23 cellular contexts compared by ENCODE assay signal in the genomic region with DNA sequence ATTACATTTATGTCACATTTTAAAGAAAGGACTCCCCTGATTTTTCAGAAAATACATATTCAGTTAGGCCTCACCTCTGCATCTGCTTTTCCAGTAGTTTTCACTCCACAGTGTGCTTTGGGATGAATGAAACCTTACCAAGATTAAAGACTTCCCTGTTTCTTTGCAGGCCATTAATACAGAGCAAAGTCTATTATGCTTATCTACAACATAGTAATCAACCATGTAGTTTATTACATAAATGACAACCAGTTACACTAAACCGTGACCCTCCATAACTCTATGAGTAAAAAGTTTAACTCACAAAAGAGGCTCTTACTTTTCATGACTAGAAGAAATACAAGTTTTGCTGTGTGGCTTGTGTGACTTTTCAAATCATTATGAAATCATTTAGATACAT. TPM values are rescaled to one million over a fixed set of nuclear protein-coding genes. Genes with fewer than 3 reads are reported as not detected.
A peak's percentile ranks its signal among the peaks of the same experiment; 100 is the strongest.
DNase-seq lines count a peak whose midpoint lies in the region; ATAC-seq, FAIRE-seq and TF ChIP-seq lines count a peak whose summit lies in the region.
"Had no signal": no experiment of that assay in that cellular context is flagged by ENCODE, and none has a peak within 500 bp of the region (broad histone marks: within the 10 kb centered on the region; RNA-seq: fewer than 3 reads in every experiment).

No MANE protein-coding gene starts in this region.

- H3K36me3 Mint-ChIP-seq in type B pancreatic cell, result peaks cover 12% of the 10 kb centered on the region
- H3K36me3 Mint-ChIP-seq: CD4-positive, CD25-positive, alpha-beta regulatory T cell had no signal

- peak overlapping the region; percentile 11 for H3K4me2 ChIP-seq in hepatocyte
- H3K4me2 ChIP-seq: GM23338 had no signal

- H3K9me2 ChIP-seq in hepatocyte (replicated peaks; ENCODE audit: insufficient read depth), result no peaks in the 10 kb centered on the region

- WGBS in hepatocyte (ENCODE audit: low lambda C conversion rate, missing lambda C conversion rate), result 0% methylated on average over 1 of the region's 1 CpG

- peak; percentile 80 for FAIRE-seq in colon (lab: Jason Lieb, UNC)
- FAIRE-seq: G401.6, GM12891, GM19239, H54, HepG2 had no signal

- H3K4me1 ChIP-seq in hepatocyte (ENCODE audit: insufficient read depth), result peaks cover 4% of the 10 kb centered on the region
- peaks cover 6 to 22% of the 10 kb centered on the region in 2 donors for H3K4me1 ChIP-seq in mucosa of rectum (ENCODE audit: control insufficient read depth in 2 of 2, insufficient read depth in 2 of 2, low read length in 2 of 2)
- H3K4me1 ChIP-seq: BE2C had no signal

- intact Hi-C loops in posterior vena cava (cut with DNase I), result no loop called here

- no peaks in the 10 kb centered on the region for H3K36me3 ChIP-seq in hepatocyte (replicated peaks; ENCODE audit: insufficient read depth, low read depth)
- H3K36me3 ChIP-seq in mucosa of rectum (ENCODE audit: control insufficient read depth in 2 of 2, insufficient read depth in 2 of 2, low read length in 2 of 2), result peaks cover 0 to 6% of the 10 kb centered on the region in 2 donors

- no peaks in the 10 kb centered on the region for H4K20me1 ChIP-seq in hepatocyte (ENCODE audit: insufficient read depth, poor library complexity, severe bottlenecking)

- no peak overlapping the region for H3K9ac ChIP-seq in mucosa of rectum (ENCODE audit: low read depth in 1 of 2, low read length in 2 of 2)

- H3K27ac Mint-ChIP-seq in type B pancreatic cell, result no peak overlapping the region
- H3K27ac Mint-ChIP-seq: CD4-positive, CD25-positive, alpha-beta regulatory T cell; CD8-positive, alpha-beta memory T cell; GM23338; HFFc6 had no signal

- TF ChIP-seq CTCF in hepatocyte (IDR thresholded peaks at IDR 0.05; ENCODE audit: poor library complexity) (no peak), type B pancreatic cell (conservative IDR thresholded peaks at IDR 0.05) (no peak)

- no peaks in the 10 kb centered on the region for H3K4me1 Mint-ChIP-seq in type B pancreatic cell (ENCODE audit: unreplicated experiment)
- H3K4me1 Mint-ChIP-seq: CD8-positive, alpha-beta memory T cell had no signal

- H3K27me3 ChIP-seq in hepatocyte (no peaks in the 10 kb centered on the region), mucosa of rectum (ENCODE audit: control insufficient read depth in 2 of 2, insufficient read depth in 2 of 2, low read length in 2 of 2) (no peaks in the 10 kb centered on the region)
- H3K27me3 ChIP-seq: BE2C had no signal

- H3K9me3 ChIP-seq in hepatocyte (ENCODE audit: low read depth), result no peaks in the 10 kb centered on the region
- no peaks in the 10 kb centered on the region for H3K9me3 ChIP-seq in mucosa of rectum (ENCODE audit: control insufficient read depth in 2 of 2, low read length in 2 of 2)
- H3K9me3 ChIP-seq: BE2C had no signal

- no peaks in the 10 kb centered on the region for H3K27me3 Mint-ChIP-seq in type B pancreatic cell
- H3K27me3 Mint-ChIP-seq: CD4-positive, CD25-positive, alpha-beta regulatory T cell; CD8-positive, alpha-beta memory T cell; IgD-negative memory B cell had no signal

- H2AFZ ChIP-seq in hepatocyte, result no peak overlapping the region
- H2AFZ ChIP-seq: GM23338 had no signal

- DNase-seq in hepatocyte (ENCODE audit: low spot score) (no peak), type B pancreatic cell (ENCODE audit: extremely low spot score, unreplicated experiment) (no peak), DMS153 treated with DMSO at 0.1 percent for 48 hours (lab: John Stamatoyannopoulos, UW; ENCODE audit: unreplicated experiment) (no peak), posterior vena cava (ENCODE audit: low spot score) (no peak)
- DNase-seq: ACHN; BE2C; C1 segment of cervical spinal cord; CD4-positive, CD25-positive, alpha-beta regulatory T cell; CD8-positive, alpha-beta memory T cell; COR-L47; DMS 273 treated with DMSO at 0.1 percent for 48 hours; HCEC 1CT; HFFc6 had no signal

- H3K4me3 ChIP-seq in hepatocyte (no peak overlapping the region), mucosa of rectum (ENCODE audit: low read length in 2 of 2) (peak overlapping the region in 1 of 2 donors; percentile 21)
- H3K4me3 ChIP-seq: GM23338 had no signal

- H3K79me2 ChIP-seq in hepatocyte, result no peaks in the 10 kb centered on the region

- H3K9me3 Mint-ChIP-seq in type B pancreatic cell, result no peaks in the 10 kb centered on the region
- H3K9me3 Mint-ChIP-seq: CD4-positive, CD25-positive, alpha-beta regulatory T cell; CD8-positive, alpha-beta memory T cell; GM23338; HFFc6; IgD-negative memory B cell had no signal

- peak overlapping the region; percentile 45 for H3K27ac ChIP-seq in hepatocyte
- peak overlapping the region; percentile 61 to 88 for H3K27ac ChIP-seq in mucosa of rectum (ENCODE audit: low read depth in 2 of 2, low read length in 2 of 2)

- ATAC-seq in GM21526 (IDR thresholded peaks at IDR 0.05; ENCODE audit: low FRiP score, unreplicated experiment), result no peak
- ATAC-seq: GM23338, HepG2 had no signal

- peak overlapping the region; percentile 18 for H3K4me3 Mint-ChIP-seq in type B pancreatic cell
- H3K4me3 Mint-ChIP-seq: CD4-positive, CD25-positive, alpha-beta regulatory T cell; CD8-positive, alpha-beta memory T cell; GM23338; HFFc6; IgD-negative memory B cell had no signal

RNA-seq across cellular contexts. Expression of gene LRRC66, which starts 2.4 kb away (rescaled TPM):
- total RNA-seq in hepatocyte, result 0.87 and 0.92 TPM in 2 replicates
- polyA plus RNA-seq in hepatocyte, result 0.44 TPM in 1 of 2 replicates, not detected in the other
- total RNA-seq in type B pancreatic cell (ENCODE audit: low replicate concordance), result 1.1 and 3.3 TPM in 2 replicates
- under 1 TPM; 0.65 to 0.71 TPM for total RNA-seq in posterior vena cava
- total RNA-seq: HepG2 had no signal
- polyA plus RNA-seq: CD4-positive, CD25-positive, alpha-beta regulatory T cell; CD8-positive, alpha-beta memory T cell; GM23338; HepG2 had no signal

RNA-seq across cellular contexts. Expression of gene SGCB, which starts 20.3 kb away (rescaled TPM):
- 18.2 and 20.7 TPM in 2 replicates for total RNA-seq in hepatocyte
- polyA plus RNA-seq in hepatocyte, result 28.1 and 28.7 TPM in 2 replicates
- 23.6 and 39.1 TPM in 2 replicates for total RNA-seq in type B pancreatic cell (ENCODE audit: low replicate concordance)
- 10 to 100 TPM; 71.1 to 72.4 TPM for total RNA-seq in posterior vena cava

RNA-seq across cellular contexts. Expression of gene SPATA18, which starts 33.3 kb away (rescaled TPM):
- total RNA-seq in hepatocyte (7.8 and 12.3 TPM in 2 replicates), type B pancreatic cell (ENCODE audit: low replicate concordance) (17.0 and 40.4 TPM in 2 replicates), posterior vena cava (1 to 10 TPM; 5.3 to 5.8 TPM)
- polyA plus RNA-seq in hepatocyte, result 2.7 and 2.9 TPM in 2 replicates
- total RNA-seq: CD4-positive, CD25-positive, alpha-beta regulatory T cell had no signal
- polyA plus RNA-seq: CD4-positive, CD25-positive, alpha-beta regulatory T cell; CD8-positive, alpha-beta memory T cell had no signal
